ENCODE assay signal across 25 cellular contexts in genomic region chr4:118752551-118752950, GRCh38.
A peak's percentile ranks its signal among the peaks of the same experiment; 100 is the strongest.
DNase-seq lines count a peak whose midpoint lies in the region; ATAC-seq, FAIRE-seq and TF ChIP-seq lines count a peak whose summit lies in the region.
"Had no signal": no experiment of that assay in that cellular context is flagged by ENCODE, and none has a peak within 500 bp of the region (broad histone marks: within the 10 kb centered on the region; RNA-seq: fewer than 3 reads in every experiment).

No MANE protein-coding gene starts in this region.

- H3K27ac ChIP-seq in heart right ventricle (peak overlapping the region in 6 of 10 donors; percentile 37 to 81 (median 72)), muscle layer of colon (ENCODE audit: low read depth, low read length) (peak overlapping the region; percentile 7), tibial nerve (peak overlapping the region in 3 of 4 donors; percentile 4 to 83 (median 56)), Peyer's patch (no peak overlapping the region)
- H3K27ac ChIP-seq: SK-N-MC, suprapubic skin had no signal

- TF ChIP-seq CTCF in heart right ventricle (IDR thresholded peaks at IDR 0.05): no peak
- TF ChIP-seq CTCF in tibial nerve (IDR thresholded peaks at IDR 0.05): no peak
- no peak for TF ChIP-seq CTCF in Peyer's patch (IDR thresholded peaks at IDR 0.05)

- H3K36me3 ChIP-seq in heart right ventricle: peaks cover 0 to 95% (median 5%) of the 10 kb centered on the region in 9 donors
- peaks cover 13% of the 10 kb centered on the region for H3K36me3 ChIP-seq in muscle layer of colon (ENCODE audit: insufficient read depth, low read length)
- peaks cover 0 to 7% (median 0%) of the 10 kb centered on the region in 3 donors for H3K36me3 ChIP-seq in tibial nerve
- peaks cover 0 to 29% (median 0%) of the 10 kb centered on the region in 3 donors for H3K36me3 ChIP-seq in Peyer's patch
- H3K36me3 ChIP-seq: suprapubic skin had no signal

- TF ChIP-seq POLR2A in tibial nerve (IDR thresholded peaks at IDR 0.05) (no peak), Peyer's patch (IDR thresholded peaks at IDR 0.05) (no peak)

- H3K9me3 ChIP-seq in heart right ventricle (no peaks in the 10 kb centered on the region), muscle layer of colon (ENCODE audit: low read length) (no peaks in the 10 kb centered on the region), tibial nerve (no peaks in the 10 kb centered on the region), Peyer's patch (no peaks in the 10 kb centered on the region)
- H3K9me3 ChIP-seq: Caco-2, gastrocnemius medialis, spleen, suprapubic skin, vagina had no signal

- no peak overlapping the region for H3K9ac ChIP-seq in muscle layer of colon (ENCODE audit: low read length)

- no peak for DNase-seq in heart right ventricle
- no peak for DNase-seq in left cardiac atrium
- no peak for DNase-seq in tibial nerve (ENCODE audit: low spot score in 2 of 2)
- DNase-seq in Peyer's patch: no peak
- DNase-seq in occipital lobe (lab: John Stamatoyannopoulos, UW): no peak
- DNase-seq in NCI-H748 (lab: John Stamatoyannopoulos, UW; ENCODE audit: unreplicated experiment): no peak
- DNase-seq: Caco-2; effector CD4-positive, alpha-beta T cell; gastrocnemius medialis; H9; kidney; NCI-H1092; NCI-H187 treated with DMSO at 0.1 percent for 48 hours; NCI-H524 treated with DMSO at 0.1 percent for 48 hours; retina; spleen; stimulated activated CD4-positive, alpha-beta T cell treated with anti-CD3 and anti-CD28 coated beads, Interleukin-2, amount 100 ng/mL, for 48 hours had no signal

- intact Hi-C loops in heart right ventricle (cut with DNase I): loop anchor here in 1 of 10 donors (10.0 kb wide), 1 partner anchor 282 kb away; no protein-coding TSS in a partner anchor
- intact Hi-C loops in left cardiac atrium (cut with DNase I): no loop called here

- no peak for TF ChIP-seq EP300 in tibial nerve (IDR thresholded peaks at IDR 0.05)

- peak; percentile 83 for FAIRE-seq in endometrium (lab: Jason Lieb, UNC)
- FAIRE-seq: GM12891, kidney had no signal

- H3K4me3 ChIP-seq in heart right ventricle (no peak overlapping the region), muscle layer of colon (ENCODE audit: low read depth in 1 of 2, low read length in 2 of 2) (no peak overlapping the region), tibial nerve (no peak overlapping the region), Peyer's patch (no peak overlapping the region)
- H3K4me3 ChIP-seq: gastrocnemius medialis, lung, SK-N-MC, spleen, suprapubic skin, vagina had no signal

- ATAC-seq in heart right ventricle (no peak), left cardiac atrium (no peak)
- ATAC-seq: gastrocnemius medialis; stimulated activated memory B cell treated with anti-CD40 and anti-IgM and Interleukin-4, amounts not matched to agents 10 μg/mL and 1 μg/mL and 100 μg/mL, for 72 hours had no signal

- 61 to 70% methylated on average over 2 of the region's 2 CpGs for WGBS in heart right ventricle, 2 donors
- WGBS in tibial nerve, 2 donors: 63 to 64% methylated on average over 2 of the region's 2 CpGs

- H3K4me1 ChIP-seq in heart right ventricle (peaks cover 7 to 96% (median 68%) of the 10 kb centered on the region in 9 donors), muscle layer of colon (ENCODE audit: insufficient read depth, low read length) (peaks cover 68% of the 10 kb centered on the region), tibial nerve (peaks cover 3 to 78% (median 13%) of the 10 kb centered on the region in 4 donors), Peyer's patch (no peaks in the 10 kb centered on the region)

- no peaks in the 10 kb centered on the region for H3K27me3 ChIP-seq in heart right ventricle
- H3K27me3 ChIP-seq in muscle layer of colon (ENCODE audit: control insufficient read depth in 1 of 2, insufficient read depth in 2 of 2, low read length in 2 of 2): no peaks in the 10 kb centered on the region
- H3K27me3 ChIP-seq in tibial nerve: no peaks in the 10 kb centered on the region
- no peaks in the 10 kb centered on the region for H3K27me3 ChIP-seq in Peyer's patch
- H3K27me3 ChIP-seq: gastrocnemius medialis, spleen, suprapubic skin, vagina had no signal

Comparison
In these comparisons a context has a peak if more than half of its experiments do, and no peak if none do; other contexts are left out.
1. H3K27ac ChIP-seq: peak in heart right ventricle (6 of 10), muscle layer of colon (single experiment) and tibial nerve (3 of 4); none in Peyer's patch (0 of 4).